In genomic region chr5:95406426-95407093, GRCh38 we compare ENCODE assay signal across 21 cellular contexts. TPM values are rescaled to one million over a fixed set of nuclear protein-coding genes. Genes with fewer than 3 reads are reported as not detected.
DNase-seq lines count a peak whose midpoint lies in the region; ATAC-seq and TF ChIP-seq lines count a peak whose summit lies in the region.
"Had no signal": no experiment of that assay in that cellular context is flagged by ENCODE, and none has a peak within 500 bp of the region (broad histone marks: within the 10 kb centered on the region; RNA-seq: fewer than 3 reads in every experiment).

No MANE protein-coding gene starts in this region.

- CTCF ChIA-PET in activated CD4-positive, alpha-beta memory T cell treated with anti-CD3 and anti-CD28 coated beads for 36 hours (lab: Charles Lee), result interaction anchor here (0.6 kb wide), 1 partner anchor 376 kb away, joined by 3 read pairs; no protein-coding TSS in a partner anchor

- H3K4me1 Mint-ChIP-seq in activated CD4-positive, alpha-beta memory T cell treated with anti-CD3 and anti-CD28 coated beads for 36 hours (ENCODE audit: low read depth), result no peaks in the 10 kb centered on the region
- H3K4me1 Mint-ChIP-seq: mesothelial cell of epicardium; stimulated activated memory B cell treated with anti-CD40 and anti-IgM and Interleukin-4, amounts not matched to agents 10 μg/mL and 1 μg/mL and 100 μg/mL, for 72 hours had no signal

- no peak for TF ChIP-seq CTCF in adrenal gland (IDR thresholded peaks at IDR 0.05)

- peak; percentile 21 for DNase-seq in A172 (ENCODE audit: low spot score)
- peak in 5 of 7 donors; percentile 7 to 53 (median 25) for DNase-seq in adrenal gland
- peak; percentile 55 for DNase-seq in kidney tubule cell (ENCODE audit: low spot score)
- no peak for DNase-seq in NCI-H1694 treated with DMSO at 0.1 percent for 48 hours (lab: John Stamatoyannopoulos, UW)
- DNase-seq in activated CD4-positive, alpha-beta memory T cell treated with anti-CD3 and anti-CD28 coated beads for 36 hours, result no peak
- no peak for DNase-seq in right cardiac atrium
- DNase-seq: activated CD8-positive, alpha-beta T cell treated with anti-CD3 and anti-CD28 coated beads for 36 hours; Caco-2; glutamatergic neuron; KG1; NCI-H146 had no signal

- H3K27ac Mint-ChIP-seq in activated CD4-positive, alpha-beta memory T cell treated with anti-CD3 and anti-CD28 coated beads for 36 hours, result no peak overlapping the region
- H3K27ac Mint-ChIP-seq: activated CD8-positive, alpha-beta T cell treated with anti-CD3 and anti-CD28 coated beads for 36 hours; activated T-helper 2 cell treated with anti-CD3 and anti-CD28 coated beads, Interferon-gamma antibody, Interleukin-2, Interleukin-4, amounts not matched to agents 10 μg/mL and 5 μg/mL and 100 μg/mL, durations not matched to agents 14 hours and 24 hours and 36 hours; mesothelial cell of epicardium; stimulated activated memory B cell treated with anti-CD40 and anti-IgM and Interleukin-4, amounts not matched to agents 10 μg/mL and 1 μg/mL and 100 μg/mL, for 72 hours had no signal

- H3K4me1 ChIP-seq in adrenal gland (replicated peaks in 1 of 2) (no peaks in the 10 kb centered on the region), right cardiac atrium (ENCODE audit: control insufficient read depth, insufficient read depth, low read length) (no peaks in the 10 kb centered on the region)
- H3K4me1 ChIP-seq: Caco-2, SJSA1 had no signal

- H3K4me3 ChIP-seq in adrenal gland (no peak overlapping the region), right cardiac atrium (ENCODE audit: low read length) (no peak overlapping the region)
- H3K4me3 ChIP-seq: SJSA1, skin epidermis had no signal

- 17 to 33% (median 23%) methylated on average over 5 of the region's 5 CpGs for WGBS in adrenal gland, 4 donors
- WGBS in right cardiac atrium, result 27% methylated on average over 5 of the region's 5 CpGs

- H3K9me3 ChIP-seq in adrenal gland (replicated peaks in 1 of 3), result no peaks in the 10 kb centered on the region
- H3K9me3 ChIP-seq in right cardiac atrium (ENCODE audit: control insufficient read depth, low read length), result no peaks in the 10 kb centered on the region
- H3K9me3 ChIP-seq: Caco-2, SJSA1 had no signal

- H3K4me3 Mint-ChIP-seq in activated CD4-positive, alpha-beta memory T cell treated with anti-CD3 and anti-CD28 coated beads for 36 hours, result no peak overlapping the region
- H3K4me3 Mint-ChIP-seq: activated CD8-positive, alpha-beta T cell treated with anti-CD3 and anti-CD28 coated beads for 36 hours; mesothelial cell of epicardium; stimulated activated memory B cell treated with anti-CD40 and anti-IgM and Interleukin-4, amounts not matched to agents 10 μg/mL and 1 μg/mL and 100 μg/mL, for 72 hours had no signal

- no peaks in the 10 kb centered on the region for H3K9me3 Mint-ChIP-seq in activated CD4-positive, alpha-beta memory T cell treated with anti-CD3 and anti-CD28 coated beads for 36 hours
- H3K9me3 Mint-ChIP-seq: activated CD8-positive, alpha-beta T cell treated with anti-CD3 and anti-CD28 coated beads for 36 hours; activated T-helper 2 cell treated with anti-CD3 and anti-CD28 coated beads, Interferon-gamma antibody, Interleukin-2, Interleukin-4, amounts not matched to agents 10 μg/mL and 5 μg/mL and 100 μg/mL, durations not matched to agents 14 hours and 24 hours and 36 hours had no signal

- intact Hi-C loops in adrenal gland (cut with DNase I), result no loop called here
- intact Hi-C loops in activated CD4-positive, alpha-beta memory T cell treated with anti-CD3 and anti-CD28 coated beads for 36 hours (cut with micrococcal nuclease), result no loop called here
- intact Hi-C loops in right cardiac atrium (cut with DNase I), result no loop called here

- H3K27ac ChIP-seq in adrenal gland (no peak overlapping the region), right cardiac atrium (ENCODE audit: low read length) (no peak overlapping the region)
- H3K27ac ChIP-seq: SJSA1, skin epidermis had no signal

- no peaks in the 10 kb centered on the region for H3K36me3 Mint-ChIP-seq in activated CD4-positive, alpha-beta memory T cell treated with anti-CD3 and anti-CD28 coated beads for 36 hours
- H3K36me3 Mint-ChIP-seq: mesothelial cell of epicardium; stimulated activated memory B cell treated with anti-CD40 and anti-IgM and Interleukin-4, amounts not matched to agents 10 μg/mL and 1 μg/mL and 100 μg/mL, for 72 hours had no signal

- H3K27me3 ChIP-seq in adrenal gland, result no peaks in the 10 kb centered on the region
- H3K27me3 ChIP-seq in right cardiac atrium (ENCODE audit: control insufficient read depth, insufficient read depth), result no peaks in the 10 kb centered on the region
- H3K27me3 ChIP-seq: SJSA1 had no signal

- TF ChIP-seq POLR2A in adrenal gland (IDR thresholded peaks at IDR 0.05), result no peak

- POLR2A ChIA-PET in activated CD4-positive, alpha-beta memory T cell treated with anti-CD3 and anti-CD28 coated beads for 36 hours (lab: Charles Lee), result no interaction called here

- no peaks in the 10 kb centered on the region for H3K36me3 ChIP-seq in adrenal gland (replicated peaks in 1 of 2)
- H3K36me3 ChIP-seq: SJSA1 had no signal

- peaks cover 10% of the 10 kb centered on the region for H3K27me3 Mint-ChIP-seq in activated CD4-positive, alpha-beta memory T cell treated with anti-CD3 and anti-CD28 coated beads for 36 hours

- ATAC-seq in HG03432 (IDR thresholded peaks at IDR 0.05; ENCODE audit: unreplicated experiment) (peak; percentile 73), GM19324 (IDR thresholded peaks at IDR 0.05; ENCODE audit: low FRiP score, unreplicated experiment) (no peak), right cardiac atrium (no peak)
- ATAC-seq: activated CD8-positive, alpha-beta T cell treated with anti-CD3 and anti-CD28 coated beads for 36 hours; stimulated activated memory B cell treated with anti-CD40 and anti-IgM and Interleukin-4, amounts not matched to agents 10 μg/mL and 1 μg/mL and 100 μg/mL, for 72 hours had no signal

RNA-seq across cellular contexts. Expression of gene FAM81B, which starts 15.4 kb away (rescaled TPM):
- not detected in 2 replicates for total RNA-seq in A172 (2014; rRNA removed; shearing (Covaris generic))
- total RNA-seq in adrenal gland (under 1 TPM in 2 of 8 donors, not detected in 6; 0.35 to 0.71 TPM), right cardiac atrium (10 to 100 TPM in 3 of 4 donors, 1 to 10 TPM in 1; 6.8 to 21.7 (median 16.3) TPM)
- polyA plus RNA-seq in adrenal gland (under 1 TPM in 2 of 3 donors, not detected in 1; 0.16 to 0.47 TPM), right cardiac atrium (8.1 TPM)
- total RNA-seq in activated CD4-positive, alpha-beta memory T cell treated with anti-CD3 and anti-CD28 coated beads for 36 hours, result not detected
- total RNA-seq: activated CD8-positive, alpha-beta T cell treated with anti-CD3 and anti-CD28 coated beads for 36 hours; activated T-helper 2 cell treated with anti-CD3 and anti-CD28 coated beads, Interferon-gamma antibody, Interleukin-2, Interleukin-4, amounts not matched to agents 10 μg/mL and 5 μg/mL and 100 μg/mL, durations not matched to agents 14 hours and 24 hours and 36 hours; Caco-2; SJSA1 had no signal
- polyA plus RNA-seq: AG04450, keratinocyte, urinary bladder had no signal

Comparison
In these comparisons a context has a peak if more than half of its experiments do, and no peak if none do; other contexts are left out.
1. DNase-seq: peak in A172 (single experiment), adrenal gland (5 of 7) and kidney tubule cell (single experiment); none in NCI-H1694 treated with DMSO at 0.1 percent for 48 hours (single experiment), activated CD4-positive, alpha-beta memory T cell treated with anti-CD3 and anti-CD28 coated beads for 36 hours (single experiment) and right cardiac atrium (0 of 3).